Comparison of ENCODE assay signal across 8 cellular contexts in genomic region chr20:59940956-59941294, GRCh38. TPM values are rescaled to one million over a fixed set of nuclear protein-coding genes. Genes with fewer than 3 reads are reported as not detected.
DNase-seq lines count a peak whose midpoint lies in the region; ATAC-seq, FAIRE-seq and TF ChIP-seq lines count a peak whose summit lies in the region.

No MANE protein-coding gene starts in this region.

- peak overlapping the region; percentile 48 for H3K4me3 ChIP-seq in K562
- H3K4me3 ChIP-seq in mucosa of rectum (ENCODE audit: low read length in 2 of 2), result peak overlapping the region; percentile 90 to 98

- H3K27me3 ChIP-seq in K562 (ENCODE audit: control insufficient read depth in 2 of 2, insufficient read depth in 2 of 2, low read length in 2 of 2), result no peaks in the 10 kb centered on the region
- no peaks in the 10 kb centered on the region for H3K27me3 ChIP-seq in mucosa of rectum (ENCODE audit: control insufficient read depth in 2 of 2, insufficient read depth in 2 of 2, low read length in 2 of 2)

- ATAC-seq in HG02678 (IDR thresholded peaks at IDR 0.05; ENCODE audit: unreplicated experiment), result peak; percentile 6
- no peak for ATAC-seq in K562
- ATAC-seq in HG02840 (IDR thresholded peaks at IDR 0.05; ENCODE audit: low FRiP score, unreplicated experiment), result no peak
- ATAC-seq in GM21447 (IDR thresholded peaks at IDR 0.05; ENCODE audit: unreplicated experiment), result no peak

- peak overlapping the region; percentile 95 for H3K4me2 ChIP-seq in K562 (ENCODE audit: insufficient read depth, low read length)

- TF ChIP-seq RAD21 in K562 (CRISPR knock-in tag; conservative IDR thresholded peaks at IDR 0.05 in 1 of 2, IDR thresholded peaks at IDR 0.05 in 1 of 2), result no peak

- POLR2A ChIA-PET in K562 (lab: Yijun Ruan, JAX), result interaction anchor here (0.6 to 2.0 kb wide), 8 partner anchors 9 to 1756 kb away, joined by 3 to 6 read pairs (median 4); no protein-coding TSS in a partner anchor

- in situ Hi-C loops in K562 (cut with MboI), result no loop called here

- BruUV-seq in K562 (replicated peaks; lab: Mats Ljungman, UMichigan), result no TSS peak

- peak overlapping the region; percentile 97 for H2AFZ ChIP-seq in K562 (ENCODE audit: low read depth, low read length)

- 0% methylated on average over 4 of the region's 4 CpGs for WGBS in K562 (ENCODE audit: insufficient coverage, low coverage, missing lambda C conversion rate)

- no peak for DNase-seq in K562 (ENCODE audit: extremely low read depth in 1 of 4, low spot score in 3 of 4)
- DNase-seq in GM12892 (ENCODE audit: insufficient read length), result no peak
- DNase-seq in SIG-M5 (lab: John Stamatoyannopoulos, UW), result no peak

- H3K9ac ChIP-seq in K562 (ENCODE audit: insufficient read depth in 1 of 2, low read depth in 2 of 2, low read length in 2 of 2) (peak overlapping the region; percentile 75 to 77), mucosa of rectum (ENCODE audit: low read depth in 1 of 2, low read length in 2 of 2) (peak overlapping the region; percentile 88 to 99)

- H3K4me1 ChIP-seq in K562 (replicated peaks in 1 of 2; ENCODE audit: control insufficient read depth in 2 of 2, insufficient read depth in 2 of 2, low read length in 2 of 2), result peaks cover 6 to 14% of the 10 kb centered on the region in 2 experiments; a peak in 4 of 5 replicates
- peaks cover 17 to 25% of the 10 kb centered on the region in 2 donors for H3K4me1 ChIP-seq in mucosa of rectum (ENCODE audit: control insufficient read depth in 2 of 2, insufficient read depth in 2 of 2, low read length in 2 of 2)

- TF ChIP-seq POLR2A in K562 (conservative IDR thresholded peaks at IDR 0.05) (no peak), GM12892 (IDR thresholded peaks at IDR 0.05; ENCODE audit: low read depth, low read length) (no peak)

- H3K36me3 ChIP-seq in K562 (ENCODE audit: control insufficient read depth, insufficient read depth, low read length) (peaks cover 30% of the 10 kb centered on the region; the same call in 1 of the 3 replicates), mucosa of rectum (ENCODE audit: control insufficient read depth in 2 of 2, insufficient read depth in 2 of 2, low read length in 2 of 2) (peaks cover 20 to 22% of the 10 kb centered on the region in 2 donors)

- no peak for TF ChIP-seq EP300 in K562 (IDR thresholded peaks at IDR 0.05; ENCODE audit: low read length)

- peaks cover 17% of the 10 kb centered on the region for H3K79me2 ChIP-seq in K562 (ENCODE audit: control insufficient read depth, insufficient read depth, low read length)

- FAIRE-seq in K562 (lab: Jason Lieb, UNC) (no peak), GM12892 (lab: Jason Lieb, UNC) (no peak)

- H3K9me3 ChIP-seq in K562 (replicated peaks; ENCODE audit: control insufficient read depth, insufficient read depth, low read depth, low read length), result no peaks in the 10 kb centered on the region
- H3K9me3 ChIP-seq in mucosa of rectum (ENCODE audit: control insufficient read depth in 2 of 2, low read length in 2 of 2), result no peaks in the 10 kb centered on the region

- H3K27ac ChIP-seq in C4-2B (peak overlapping the region; percentile 92), K562 (ENCODE audit: extremely low read depth, low read depth, low read length) (peak overlapping the region; percentile 82), mucosa of rectum (ENCODE audit: low read depth in 2 of 2, low read length in 2 of 2) (peak overlapping the region; percentile 97 to 100)

- intact Hi-C loops in K562 (cut with micrococcal nuclease), result no loop called here

- no peaks in the 10 kb centered on the region for H4K20me1 ChIP-seq in K562 (replicated peaks; ENCODE audit: control insufficient read depth, insufficient read depth, low read length)

- H3K9me1 ChIP-seq in K562 (ENCODE audit: control insufficient read depth, insufficient read depth, low read length), result no peaks in the 10 kb centered on the region

- TF ChIP-seq CTCF in C4-2B (conservative IDR thresholded peaks at IDR 0.05) (no peak), K562 (IDR thresholded peaks at IDR 0.05 in 2 of 3, conservative IDR thresholded peaks at IDR 0.05 in 1 of 3; ENCODE audit: insufficient read depth in 2 of 3, low read depth in 1 of 3, low read length in 3 of 3) (no peak)

- CTCF ChIA-PET in K562 (lab: Yijun Ruan, JAX; ENCODE audit: low intra/inter-chr PET ratio), result no interaction called here

RNA-seq across cellular contexts. Expression of gene FAM217B, which starts 0.7 kb away (rescaled TPM):
- total RNA-seq in K562 (2011; cell fraction: chromatin; rRNA removed; ENCODE audit: low replicate concordance), result 2.7 and 10.4 TPM in 2 replicates
- 4.3 and 4.5 TPM in 2 replicates for total RNA-seq in K562 (2011; cell fraction: nucleolus; rRNA removed)
- 5.4 and 7.9 TPM in 2 replicates for total RNA-seq in K562 (2011; cell fraction: nucleoplasm; rRNA removed)
- total RNA-seq in K562 (2014; rRNA removed) (5.0 and 7.6 TPM in 2 replicates), K562 (2014; rRNA removed; fragmentation: Illumina TruSeq; extraction: Trizol) (6.3 and 8.2 TPM in 2 replicates), K562 (2015; rRNA removed; fragmentation: Illumina TruSeq; extraction: Trizol) (6.6 and 6.9 TPM in 2 replicates), K562 (2021) (11.1 and 13.4 TPM in 2 replicates)
- polyA plus RNA-seq in K562 (2011; rRNA removed) (7.3 and 11.4 TPM in 2 replicates), K562 (2014; fragmentation: Illumina TruSeq; extraction: Trizol) (7.8 and 11.0 TPM in 2 replicates), K562 (2014; fragmentation: Nextera tagmentation; extraction: Ambion mirVana) (1 to 10 TPM; 4.8 to 5.1 TPM), K562 (2014; rRNA removed) (6.9 and 9.6 TPM in 2 replicates)
- polyA plus RNA-seq in K562 (2011; cell fraction: cytosol; rRNA removed), result 2.4 and 3.7 TPM in 2 replicates
- polyA plus RNA-seq in K562 (2011; cell fraction: nucleus; rRNA removed), result 2.1 and 3.4 TPM in 2 replicates
- 6.4 and 7.0 TPM in 2 replicates for polyA plus RNA-seq in K562 (2012)
- 11.3 and 15.3 TPM in 2 replicates for polyA minus RNA-seq in K562 (2011; rRNA and poly(A)+ RNA removed)
- 3.5 and 5.4 TPM in 2 replicates for polyA minus RNA-seq in K562 (2011; cell fraction: cytosol; rRNA and poly(A)+ RNA removed)
- 4.3 and 10.4 TPM in 2 replicates for polyA minus RNA-seq in K562 (2011; cell fraction: nucleus; rRNA and poly(A)+ RNA removed)
- polyA plus RNA-seq in GM12892 (2012; ENCODE audit: missing spikeins), result 6.0 TPM

RNA-seq across cellular contexts. Expression of gene PPP1R3D, which starts 0.8 kb away (rescaled TPM):
- total RNA-seq in K562 (2011; cell fraction: chromatin; rRNA removed; ENCODE audit: low replicate concordance), result 2.2 and 2.4 TPM in 2 replicates
- total RNA-seq in K562 (2011; cell fraction: nucleolus; rRNA removed), result 3.3 and 4.0 TPM in 2 replicates
- 3.5 and 3.7 TPM in 2 replicates for total RNA-seq in K562 (2011; cell fraction: nucleoplasm; rRNA removed)
- 3.3 and 3.4 TPM in 2 replicates for total RNA-seq in K562 (2014; rRNA removed)
- total RNA-seq in K562 (2014; rRNA removed; fragmentation: Illumina TruSeq; extraction: Trizol), result 2.0 and 2.1 TPM in 2 replicates
- 2.3 TPM in 2 replicates for total RNA-seq in K562 (2015; rRNA removed; fragmentation: Illumina TruSeq; extraction: Trizol)
- total RNA-seq in K562 (2021), result 2.6 and 3.0 TPM in 2 replicates
- 1.2 and 1.3 TPM in 2 replicates for polyA plus RNA-seq in K562 (2011; rRNA removed)
- 0.91 and 1.6 TPM in 2 replicates for polyA plus RNA-seq in K562 (2011; cell fraction: cytosol; rRNA removed)
- 2.1 and 2.2 TPM in 2 replicates for polyA plus RNA-seq in K562 (2011; cell fraction: nucleus; rRNA removed)
- polyA plus RNA-seq in K562 (2012), result 1.5 and 2.8 TPM in 2 replicates
- polyA plus RNA-seq in K562 (2014; fragmentation: Illumina TruSeq; extraction: Trizol), result 1.7 and 1.8 TPM in 2 replicates
- under 1 TPM; 0.35 to 0.52 TPM for polyA plus RNA-seq in K562 (2014; fragmentation: Nextera tagmentation; extraction: Ambion mirVana)
- polyA plus RNA-seq in K562 (2014; rRNA removed), result 1.6 and 1.7 TPM in 2 replicates
- polyA minus RNA-seq in K562 (2011; rRNA and poly(A)+ RNA removed), result 1.5 and 2.3 TPM in 2 replicates
- polyA minus RNA-seq in K562 (2011; cell fraction: cytosol; rRNA and poly(A)+ RNA removed), result 1.2 and 1.6 TPM in 2 replicates
- 5.0 and 7.9 TPM in 2 replicates for polyA minus RNA-seq in K562 (2011; cell fraction: nucleus; rRNA and poly(A)+ RNA removed)
- 2.0 TPM for polyA plus RNA-seq in GM12892 (2012; ENCODE audit: missing spikeins)

RNA-seq across cellular contexts. Expression of gene SYCP2, which starts 7.5 kb away (rescaled TPM):
- total RNA-seq in K562 (2011; cell fraction: chromatin; rRNA removed; ENCODE audit: low replicate concordance), result 0.28 and 8.1 TPM in 2 replicates
- 0.39 TPM in 1 of 2 replicates, not detected in the other for total RNA-seq in K562 (2011; cell fraction: nucleolus; rRNA removed)
- 0.53 and 1.5 TPM in 2 replicates for total RNA-seq in K562 (2011; cell fraction: nucleoplasm; rRNA removed)
- total RNA-seq in K562 (2014; rRNA removed) (0.41 and 0.53 TPM in 2 replicates), K562 (2014; rRNA removed; fragmentation: Illumina TruSeq; extraction: Trizol) (1.0 and 1.1 TPM in 2 replicates), K562 (2015; rRNA removed; fragmentation: Illumina TruSeq; extraction: Trizol) (1.6 and 1.7 TPM in 2 replicates), K562 (2021) (0.64 and 1.5 TPM in 2 replicates)
- polyA plus RNA-seq in K562 (2011; rRNA removed) (0.24 and 0.35 TPM in 2 replicates), K562 (2014; fragmentation: Illumina TruSeq; extraction: Trizol) (0.28 and 0.76 TPM in 2 replicates), K562 (2014; fragmentation: Nextera tagmentation; extraction: Ambion mirVana) (under 1 TPM; 0.56 to 0.67 TPM), K562 (2014; rRNA removed) (0.34 and 1.4 TPM in 2 replicates)
- polyA plus RNA-seq in K562 (2011; cell fraction: cytosol; rRNA removed), result 0.04 TPM in 1 of 2 replicates, not detected in the other
- polyA plus RNA-seq in K562 (2011; cell fraction: nucleus; rRNA removed), result 0.17 and 1.0 TPM in 2 replicates
- 0.23 and 1.2 TPM in 2 replicates for polyA plus RNA-seq in K562 (2012)
- polyA minus RNA-seq in K562 (2011; rRNA and poly(A)+ RNA removed), result 0.70 and 1.2 TPM in 2 replicates
- not detected in 2 replicates for polyA minus RNA-seq in K562 (2011; cell fraction: cytosol; rRNA and poly(A)+ RNA removed)
- polyA minus RNA-seq in K562 (2011; cell fraction: nucleus; rRNA and poly(A)+ RNA removed), result 0.40 and 3.3 TPM in 2 replicates
- polyA plus RNA-seq in GM12892 (2012; ENCODE audit: missing spikeins), result not detected

RNA-seq across cellular contexts. Expression of gene CDH26, which starts 17.3 kb away (rescaled TPM):
- 0.35 and 0.46 TPM in 2 replicates for total RNA-seq in K562 (2011; cell fraction: chromatin; rRNA removed; ENCODE audit: low replicate concordance)
- total RNA-seq in K562 (2011; cell fraction: nucleolus; rRNA removed), result 0.17 and 0.79 TPM in 2 replicates
- total RNA-seq in K562 (2011; cell fraction: nucleoplasm; rRNA removed), result 0.22 and 0.38 TPM in 2 replicates
- total RNA-seq in K562 (2014; rRNA removed), result 0.04 TPM in 1 of 2 replicates, not detected in the other
- total RNA-seq in K562 (2014; rRNA removed; fragmentation: Illumina TruSeq; extraction: Trizol), result 0.07 and 0.10 TPM in 2 replicates
- total RNA-seq in K562 (2015; rRNA removed; fragmentation: Illumina TruSeq; extraction: Trizol), result 0.04 and 0.07 TPM in 2 replicates
- total RNA-seq in K562 (2021), result 0.22 TPM in 1 of 2 replicates, not detected in the other
- 0.13 and 0.22 TPM in 2 replicates for polyA plus RNA-seq in K562 (2011; rRNA removed)
- polyA plus RNA-seq in K562 (2011; cell fraction: cytosol; rRNA removed), result 0.37 TPM in 1 of 2 replicates, not detected in the other
- 0.47 and 1.5 TPM in 2 replicates for polyA plus RNA-seq in K562 (2011; cell fraction: nucleus; rRNA removed)
- 0.05 and 0.21 TPM in 2 replicates for polyA plus RNA-seq in K562 (2012)
- 0.10 TPM in 1 of 2 replicates, not detected in the other for polyA plus RNA-seq in K562 (2014; fragmentation: Illumina TruSeq; extraction: Trizol)
- not detected for polyA plus RNA-seq in K562 (2014; fragmentation: Nextera tagmentation; extraction: Ambion mirVana)
- 0.12 and 0.13 TPM in 2 replicates for polyA plus RNA-seq in K562 (2014; rRNA removed)
- 0.09 and 0.18 TPM in 2 replicates for polyA minus RNA-seq in K562 (2011; rRNA and poly(A)+ RNA removed)
- polyA minus RNA-seq in K562 (2011; cell fraction: cytosol; rRNA and poly(A)+ RNA removed), result not detected in 2 replicates
- polyA minus RNA-seq in K562 (2011; cell fraction: nucleus; rRNA and poly(A)+ RNA removed), result 0.13 and 0.33 TPM in 2 replicates
- polyA plus RNA-seq in GM12892 (2012; ENCODE audit: missing spikeins), result 0.28 TPM
